8 cellular contexts compared by ENCODE assay signal in genomic region chr6:151324079-151324825, GRCh38.
DNase-seq lines count a peak whose midpoint lies in the region; ATAC-seq and TF ChIP-seq lines count a peak whose summit lies in the region.

No MANE protein-coding gene starts in this region.

- peak overlapping the region; percentile 10 for H2AK9ac ChIP-seq in IMR-90 (replicated peaks; ENCODE audit: low read depth, low read length, poor library complexity)

- peak overlapping the region; percentile 56 for H4K91ac ChIP-seq in IMR-90 (ENCODE audit: insufficient read depth, low read depth, low read length)

- CTCF ChIA-PET in IMR-90 (lab: Yijun Ruan, JAX): interaction anchor here (0.5 to 4.4 kb wide), 36 partner anchors 10 to 506 kb away, joined by 3 to 56 read pairs (median 4); partner anchors contain the start of gene AKAP12

- H2AFZ ChIP-seq in IMR-90 (replicated peaks; ENCODE audit: low read length, poor library complexity): peak overlapping the region; percentile 81

- peak overlapping the region; percentile 4; the same call in 1 of the 2 replicates for H3K23ac ChIP-seq in IMR-90 (ENCODE audit: low read depth, low read length)

- no peak overlapping the region; the same call in 1 of the 2 replicates for H3K56ac ChIP-seq in IMR-90 (ENCODE audit: extremely low read depth, insufficient read depth, low read length)

- dilution Hi-C loops in IMR-90 (cut with HindIII; ENCODE audit: low sequenced_read_pairs, unreplicated experiment): no loop called here

- H2BK20ac ChIP-seq in IMR-90 (ENCODE audit: low read depth, low read length): peak overlapping the region; percentile 65

- H3K4me3 Mint-ChIP-seq in naive thymus-derived CD8-positive, alpha-beta T cell: peak overlapping the region in 8 of 10 donors; percentile 46 to 89 (median 74)

- H4K5ac ChIP-seq in IMR-90 (ENCODE audit: low read depth, low read length): peak overlapping the region; percentile 53

- no peaks in the 10 kb centered on the region for H4K20me1 ChIP-seq in IMR-90 (ENCODE audit: insufficient read depth, low read length)

- no peaks in the 10 kb centered on the region for H3K36me3 Mint-ChIP-seq in naive thymus-derived CD8-positive, alpha-beta T cell

- peaks cover 25 to 81% (median 33%) of the 10 kb centered on the region in 5 donors for H3K27me3 Mint-ChIP-seq in naive thymus-derived CD8-positive, alpha-beta T cell

- H4K8ac ChIP-seq in IMR-90 (ENCODE audit: low read depth in 2 of 2, low read length in 2 of 2): peak overlapping the region; percentile 5 to 70; a peak in 3 of 4 replicates

- no peaks in the 10 kb centered on the region for H3K9me3 Mint-ChIP-seq in naive thymus-derived CD8-positive, alpha-beta T cell

- H3K79me1 ChIP-seq in IMR-90 (ENCODE audit: low read depth in 1 of 2, low read length in 2 of 2): peaks cover 6 to 12% of the 10 kb centered on the region in 2 experiments; a peak in 3 of 4 replicates

- H2BK15ac ChIP-seq in IMR-90 (ENCODE audit: low read depth, low read length): peak overlapping the region; percentile 83; the same call in 2 of the 3 replicates

- POLR2A ChIA-PET in IMR-90 (lab: Charles Lee; ENCODE audit: unreplicated experiment): no interaction called here
- POLR2A ChIA-PET in naive thymus-derived CD8-positive, alpha-beta T cell (lab: Charles Lee): interaction anchor here (1.2 to 1.9 kb wide), 3 partner anchors 66 to 432 kb away, joined by 3 to 7 read pairs (median 6); partner anchors contain the start of gene RMND1

- peaks cover 6% of the 10 kb centered on the region; the same call in 1 of the 2 replicates for H3K4me1 ChIP-seq in IMR-90 (ENCODE audit: control insufficient read depth, insufficient read depth, low read length)
- peaks cover 12 to 28% (median 22%) of the 10 kb centered on the region in 3 donors for H3K4me1 ChIP-seq in esophagus squamous epithelium

- H3K18ac ChIP-seq in IMR-90 (ENCODE audit: low read depth, low read length): peak overlapping the region; percentile 28

- peak; percentile 96 for TF ChIP-seq CTCF in IMR-90 (conservative IDR thresholded peaks at IDR 0.05; ENCODE audit: low read depth, low read length)
- peak; percentile 94 to 99 (median 96) for TF ChIP-seq CTCF in esophagus squamous epithelium (IDR thresholded peaks at IDR 0.05)

- H3K9me1 ChIP-seq in IMR-90 (ENCODE audit: insufficient read depth, low read length): no peaks in the 10 kb centered on the region

- peak; percentile 87 for DNase-seq in AG20443 (ENCODE audit: low spot score)
- DNase-seq in GM19240 (ENCODE audit: insufficient read length, low spot score): peak; percentile 24
- peak; percentile 93 for DNase-seq in IMR-90
- DNase-seq in OCI-M2 (lab: John Stamatoyannopoulos, UW; ENCODE audit: unreplicated experiment): peak; percentile 77
- DNase-seq in activated T-cell treated with anti-CD3 and anti-CD28 coated beads, Interleukin-2, amount 50 U/mL, for 1 hour: peak; percentile 80
- peak; percentile 4 for DNase-seq in esophagus squamous epithelium (lab: John Stamatoyannopoulos, UW)
- DNase-seq in naive thymus-derived CD8-positive, alpha-beta T cell: peak; percentile 44 to 81 (median 66)
- peak; percentile 34 to 40 for DNase-seq in stimulated activated CD8-positive, alpha-beta memory T cell treated with anti-CD3 and anti-CD28 coated beads, Interleukin-7, amount 100 ng/mL, for 48 hours (ENCODE audit: extremely low read depth in 1 of 2, low read depth in 1 of 2)

- peak overlapping the region; percentile 33 for H3K9ac ChIP-seq in IMR-90 (ENCODE audit: low read depth, low read length)

- H3K4me2 ChIP-seq in IMR-90 (ENCODE audit: low read depth, low read length): peak overlapping the region; percentile 40

- BruUV-seq in IMR-90 (replicated peaks; lab: Mats Ljungman, UMichigan): no TSS peak

- peak overlapping the region; percentile 57 for H3K4ac ChIP-seq in IMR-90 (ENCODE audit: low read depth, low read length)

- peak; percentile 87 for ATAC-seq in IMR-90 (ENCODE audit: low read depth)
- peak; percentile 76 to 82 for ATAC-seq in naive thymus-derived CD8-positive, alpha-beta T cell

- peak overlapping the region in 2 of 10 donors; percentile 16 to 36 for H3K27ac Mint-ChIP-seq in naive thymus-derived CD8-positive, alpha-beta T cell

- WGBS in IMR-90 (ENCODE audit: extremely low coverage in 2 of 2, insufficient read length in 1 of 2), 2 experiments: 0% methylated on average over 5 of the region's 15 CpGs; no CpG with 5 or more reads in 1 of the 2 experiments
- 12 to 17% methylated on average over 11 to 14 of the region's 15 CpGs for WGBS in esophagus squamous epithelium, 2 donors

- H3K27ac ChIP-seq in IMR-90 (ENCODE audit: insufficient read depth, low read length) (peak overlapping the region; percentile 7; the same call in 1 of the 2 replicates), esophagus squamous epithelium (peak overlapping the region in 3 of 4 donors; percentile 82 to 89 (median 82))

- TF ChIP-seq POLR2A in IMR-90 (IDR thresholded peaks at IDR 0.05; ENCODE audit: low read depth, low read length) (no peak), esophagus squamous epithelium (IDR thresholded peaks at IDR 0.05) (no peak)

- H3K4me3 ChIP-seq in IMR-90 (ENCODE audit: insufficient read depth, low read depth, low read length) (no peak overlapping the region), esophagus squamous epithelium (peak overlapping the region in 1 of 4 donors; percentile 72)

- H3K27me3 ChIP-seq in IMR-90 (ENCODE audit: control insufficient read depth, insufficient read depth, low read length) (no peaks in the 10 kb centered on the region), esophagus squamous epithelium (peaks cover 0 to 23% (median 1%) of the 10 kb centered on the region in 4 donors)

- peak overlapping the region; percentile 80 for H2BK120ac ChIP-seq in IMR-90 (ENCODE audit: low read depth, low read length)

- peaks cover 7 to 26% (median 22%) of the 10 kb centered on the region in 4 donors for H3K4me1 Mint-ChIP-seq in naive thymus-derived CD8-positive, alpha-beta T cell

- intact Hi-C loops in IMR-90 (cut with micrococcal nuclease): loop anchor here (1.0 to 2.0 kb wide), 5 partner anchors 83 to 431 kb away; no protein-coding TSS in a partner anchor
- intact Hi-C loops in esophagus squamous epithelium (cut with DNase I): loop anchor here (2.0 kb wide), 1 partner anchor 311 kb away; no protein-coding TSS in a partner anchor

- H2BK5ac ChIP-seq in IMR-90 (ENCODE audit: low read depth, low read length, poor library complexity, severe bottlenecking): peak overlapping the region; percentile 10

- in situ Hi-C loops in IMR-90 (cut with MboI; ENCODE audit: low sequenced_read_pairs): loop anchor here (5.0 to 10.0 kb wide), 2 partner anchors 312 to 499 kb away; no protein-coding TSS in a partner anchor

- peak; percentile 96 for TF ChIP-seq RAD21 in IMR-90 (IDR thresholded peaks at IDR 0.05; ENCODE audit: low read length)

- peak overlapping the region; percentile 62 for H3K14ac ChIP-seq in IMR-90 (replicated peaks; ENCODE audit: low read depth, low read length)

- H3K36me3 ChIP-seq in IMR-90 (ENCODE audit: control insufficient read depth, insufficient read depth, low read length) (no peaks in the 10 kb centered on the region), esophagus squamous epithelium (no peaks in the 10 kb centered on the region)

- peak overlapping the region; percentile 13 for H2AK5ac ChIP-seq in IMR-90 (ENCODE audit: low read depth, low read length)

- H3K9me3 ChIP-seq in IMR-90 (ENCODE audit: control insufficient read depth, insufficient read depth, low read length) (no peaks in the 10 kb centered on the region), esophagus squamous epithelium (no peaks in the 10 kb centered on the region)

TF ChIP-seq in IMR-90, 13 proteins besides CTCF, POLR2A, EP300 and RAD21:
- no peak for TF ChIP-seq MXI1 (IDR thresholded peaks at IDR 0.05; ENCODE audit: borderline replicate concordance, low read depth, low read length)
- TF ChIP-seq SMC3 (IDR thresholded peaks at IDR 0.05; ENCODE audit: low read depth, low read length): peak; percentile 96
- no peak for TF ChIP-seq USF2 (IDR thresholded peaks at IDR 0.05; ENCODE audit: low read depth, low read length)

Comparison
In these comparisons a context has a peak if more than half of its experiments do, and no peak if none do; other contexts are left out.
1. DNase-seq: peak in every context shown above with its lines; median percentile 93 in IMR-90; 87 in AG20443; 80 in activated T-cell treated with anti-CD3 and anti-CD28 coated beads, Interleukin-2, amount 50 U/mL, for 1 hour; 77 in OCI-M2; 66 in naive thymus-derived CD8-positive, alpha-beta T cell; 37 in stimulated activated CD8-positive, alpha-beta memory T cell treated with anti-CD3 and anti-CD28 coated beads, Interleukin-7, amount 100 ng/mL, for 48 hours; 24 in GM19240; 4 in esophagus squamous epithelium.